Comparison of ENCODE assay signal across 29 cellular contexts in the genomic region with DNA sequence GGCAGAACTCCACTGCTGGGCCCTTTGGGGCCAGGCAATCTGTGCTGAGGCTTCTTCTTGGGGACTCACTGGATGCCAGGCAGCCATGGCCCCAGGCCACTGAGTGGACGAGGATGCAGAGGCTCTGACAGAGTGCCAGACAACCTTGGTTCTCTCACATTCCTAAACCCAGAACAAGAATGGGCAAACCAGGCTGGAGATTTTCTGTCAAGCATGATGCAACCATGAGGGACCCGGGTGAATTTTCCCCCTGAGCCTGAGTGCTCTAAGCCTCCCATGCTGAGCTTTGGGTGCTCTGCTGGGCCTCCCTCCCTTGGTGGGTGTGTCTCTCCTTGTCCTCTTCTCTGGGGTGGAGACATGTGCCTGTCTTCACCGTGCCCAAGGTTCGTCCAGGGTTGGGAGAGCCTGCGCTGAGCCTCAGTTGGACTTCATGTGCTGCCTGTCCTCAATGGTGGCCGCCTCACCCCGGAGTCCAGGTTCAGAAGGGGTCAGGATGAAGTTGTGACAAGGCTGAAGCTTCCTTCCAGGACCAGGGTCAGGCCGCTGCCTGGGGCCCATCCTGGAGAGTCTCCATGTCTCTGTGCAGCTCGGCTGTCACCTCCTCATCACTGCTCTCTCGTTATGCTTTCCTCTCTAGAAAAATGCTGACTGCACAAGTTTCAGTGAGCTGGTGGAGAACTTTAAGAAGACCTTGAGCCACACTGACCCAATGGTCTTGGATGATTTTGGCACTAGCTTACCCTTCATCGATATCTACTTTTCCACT. TPM values are rescaled to one million over a fixed set of nuclear protein-coding genes. Genes with fewer than 3 reads are reported as not detected.
DNase-seq lines count a peak whose midpoint lies in the region; ATAC-seq, FAIRE-seq and TF ChIP-seq lines count a peak whose summit lies in the region.
"Had no signal": no experiment of that assay in that cellular context is flagged by ENCODE, and none has a peak within 500 bp of the region (broad histone marks: within the 10 kb centered on the region; RNA-seq: fewer than 3 reads in every experiment).

No MANE protein-coding gene starts in this region.

- no peak overlapping the region for H3K27ac Mint-ChIP-seq in endodermal cell
- no peak overlapping the region for H3K27ac Mint-ChIP-seq in osteocyte (ENCODE audit: unreplicated experiment)
- H3K27ac Mint-ChIP-seq: activated CD4-positive, alpha-beta memory T cell treated with anti-CD3 and anti-CD28 coated beads, Interleukin-2, amount 10 ng/mL, durations not matched to agents 7 days and 5 days; activated naive CD8-positive, alpha-beta T cell treated with anti-CD3 and anti-CD28 coated beads, Interleukin-2, amount 10 ng/mL, durations not matched to agents 7 days and 5 days; natural killer cell; type B pancreatic cell had no signal

- H3K4me1 Mint-ChIP-seq in endodermal cell (no peaks in the 10 kb centered on the region), osteocyte (ENCODE audit: unreplicated experiment) (no peaks in the 10 kb centered on the region)
- H3K4me1 Mint-ChIP-seq: activated CD4-positive, alpha-beta memory T cell treated with anti-CD3 and anti-CD28 coated beads, Interleukin-2, amount 10 ng/mL, durations not matched to agents 7 days and 5 days; activated naive CD8-positive, alpha-beta T cell treated with anti-CD3 and anti-CD28 coated beads, Interleukin-2, amount 10 ng/mL, durations not matched to agents 7 days and 5 days; natural killer cell had no signal

- TF ChIP-seq EP300 in transverse colon (IDR thresholded peaks at IDR 0.05; ENCODE audit: low read depth): no peak

- H3K4me2 ChIP-seq in HCT116 (ENCODE audit: low read length): no peak overlapping the region

- no peak overlapping the region for H3K27ac ChIP-seq in HCT116 (ENCODE audit: low read depth, low read length)
- H3K27ac ChIP-seq in endodermal cell (ENCODE audit: low read depth, low read length): no peak overlapping the region
- no peak overlapping the region for H3K27ac ChIP-seq in transverse colon
- H3K27ac ChIP-seq: C4-2B, gastroesophageal sphincter, left ventricle myocardium inferior, pancreas, right atrium auricular region had no signal

- no peaks in the 10 kb centered on the region for H3K79me2 ChIP-seq in HCT116 (ENCODE audit: insufficient read depth, low read length)

- TF ChIP-seq CTCF in D721Med (IDR thresholded peaks at IDR 0.05; ENCODE audit: insufficient read depth, missing control alignments) (no peak), HCT116 (IDR thresholded peaks at IDR 0.05 in 2 of 3, conservative IDR thresholded peaks at IDR 0.05 in 1 of 3; ENCODE audit: borderline replicate concordance in 1 of 3, insufficient read depth in 1 of 3, low read depth in 2 of 3, low read length in 2 of 3) (no peak), endodermal cell (conservative IDR thresholded peaks at IDR 0.05) (no peak), osteocyte (IDR thresholded peaks at IDR 0.05) (no peak), transverse colon (IDR thresholded peaks at IDR 0.05) (no peak)

- no peaks in the 10 kb centered on the region for H3K9me2 ChIP-seq in HCT116 (ENCODE audit: insufficient read depth)

- WGBS in endodermal cell (ENCODE audit: insufficient coverage in 1 of 2, insufficient read length in 1 of 2), 2 experiments: 92 to 96% methylated on average over 8 to 11 of the region's 11 CpGs
- 95 to 100% methylated on average over 1 to 11 of the region's 11 CpGs for WGBS in transverse colon (ENCODE audit: low coverage in 1 of 2), 2 donors

- H3K36me3 Mint-ChIP-seq in endodermal cell (ENCODE audit: low read depth): no peaks in the 10 kb centered on the region
- no peaks in the 10 kb centered on the region for H3K36me3 Mint-ChIP-seq in osteocyte (ENCODE audit: unreplicated experiment)
- H3K36me3 Mint-ChIP-seq: activated naive CD8-positive, alpha-beta T cell treated with anti-CD3 and anti-CD28 coated beads, Interleukin-2, amount 10 ng/mL, durations not matched to agents 7 days and 5 days; natural killer cell; type B pancreatic cell had no signal

- intact Hi-C loops in HCT116 (cut with micrococcal nuclease) (no loop called here), transverse colon (cut with DNase I; ENCODE audit: low total_unique reads) (no loop called here)

- H3K9me3 ChIP-seq in HCT116 (ENCODE audit: control insufficient read depth in 1 of 2, insufficient read depth in 1 of 2, low read depth in 1 of 2, low read length in 2 of 2): no peaks in the 10 kb centered on the region
- no peaks in the 10 kb centered on the region for H3K9me3 ChIP-seq in endodermal cell (ENCODE audit: control insufficient read depth, low read length)
- H3K9me3 ChIP-seq in transverse colon: no peaks in the 10 kb centered on the region
- H3K9me3 ChIP-seq: gastroesophageal sphincter, left ventricle myocardium inferior, pancreas, right atrium auricular region had no signal

- no peak for ATAC-seq in HCT116
- ATAC-seq: gastroesophageal sphincter, GM12878, natural killer cell, pancreas had no signal

- H3K36me3 ChIP-seq in HCT116 (ENCODE audit: control insufficient read depth in 1 of 2, insufficient read depth in 2 of 2, low read length in 2 of 2): no peaks in the 10 kb centered on the region
- no peaks in the 10 kb centered on the region for H3K36me3 ChIP-seq in endodermal cell (ENCODE audit: control insufficient read depth, insufficient read depth, low read length)
- H3K36me3 ChIP-seq in transverse colon: no peaks in the 10 kb centered on the region
- H3K36me3 ChIP-seq: gastroesophageal sphincter, left ventricle myocardium inferior, pancreas, right atrium auricular region had no signal

- no peak overlapping the region for H3K4me3 ChIP-seq in HCT116 (replicated peaks in 1 of 2; ENCODE audit: low read depth in 1 of 2, low read length in 2 of 2)
- no peak overlapping the region for H3K4me3 ChIP-seq in endodermal cell (ENCODE audit: low read length)
- H3K4me3 ChIP-seq in transverse colon: no peak overlapping the region
- H3K4me3 ChIP-seq: gastroesophageal sphincter, GM12878, left ventricle myocardium inferior, pancreas, right atrium auricular region had no signal

- no peak overlapping the region for H3K9ac ChIP-seq in HCT116 (ENCODE audit: low read length)
- H3K9ac ChIP-seq in endodermal cell (ENCODE audit: extremely low read depth, low read length, poor library complexity, severe bottlenecking): no peak overlapping the region

- H4K20me1 ChIP-seq in HCT116 (ENCODE audit: insufficient read depth): no peaks in the 10 kb centered on the region

- no peak overlapping the region for H2AFZ ChIP-seq in HCT116 (ENCODE audit: low read depth, low read length, poor library complexity, severe bottlenecking)

- no peaks in the 10 kb centered on the region for H3K4me1 ChIP-seq in HCT116 (ENCODE audit: control insufficient read depth in 1 of 2, insufficient read depth in 2 of 2, low read length in 2 of 2)
- H3K4me1 ChIP-seq in endodermal cell (ENCODE audit: control insufficient read depth, insufficient read depth, low read length): no peaks in the 10 kb centered on the region
- H3K4me1 ChIP-seq in transverse colon: peaks cover 0 to 7% (median 3%) of the 10 kb centered on the region in 4 donors

- POLR2A ChIA-PET in HCT116 (lab: Charles Lee): no interaction called here

- 0 out of 2 replicates have a peak, but pooled peaks have one; percentile 5 for TF ChIP-seq RAD21 in HCT116 (IDR thresholded peaks at IDR 0.05; ENCODE audit: low read depth)

- TF ChIP-seq POLR2A in HCT116 (IDR thresholded peaks at IDR 0.05; ENCODE audit: borderline replicate concordance, extremely low read depth, insufficient read depth, insufficient read length) (no peak), transverse colon (IDR thresholded peaks at IDR 0.05) (no peak)

- peak; percentile 21 for DNase-seq in D721Med (ENCODE audit: insufficient read length, low spot score)
- DNase-seq in HCT116 (ENCODE audit: low read depth, low spot score): no peak
- DNase-seq in endodermal cell: peak; percentile 22
- DNase-seq in osteocyte (ENCODE audit: extremely low spot score, unreplicated experiment): peak; percentile 67
- DNase-seq in transverse colon: no peak
- no peak for DNase-seq in HuH-7 (ENCODE audit: low spot score)
- DNase-seq in KG1 (lab: John Stamatoyannopoulos, UW): no peak
- DNase-seq: activated CD4-positive, alpha-beta memory T cell treated with anti-CD3 and anti-CD28 coated beads, Interleukin-2, amount 10 ng/mL, durations not matched to agents 7 days and 5 days; activated CD4-positive, CD25-positive, alpha-beta regulatory T cell treated with anti-CD3 and anti-CD28 coated beads, Interleukin-2, amount 50 U/mL, for 72 hours; activated naive CD8-positive, alpha-beta T cell treated with anti-CD3 and anti-CD28 coated beads, Interleukin-2, amount 10 ng/mL, durations not matched to agents 7 days and 5 days; Calu3; hypothalamus; left ventricle myocardium inferior; natural killer cell; NCI-H1092 treated with DMSO at 0.1 percent for 48 hours; NCI-H1930; NCI-H226; stimulated activated CD4-positive, alpha-beta T cell treated with anti-CD3 and anti-CD28 coated beads, Interleukin-2, amount 100 ng/mL, for 48 hours; T-helper 2 cell had no signal

- no peak for FAIRE-seq in D721Med (lab: Jason Lieb, UNC)
- FAIRE-seq: astrocyte, GM12878, pancreas had no signal

- H3K4me3 Mint-ChIP-seq in endodermal cell (no peak overlapping the region), osteocyte (ENCODE audit: unreplicated experiment) (no peak overlapping the region)
- H3K4me3 Mint-ChIP-seq: activated CD4-positive, alpha-beta memory T cell treated with anti-CD3 and anti-CD28 coated beads, Interleukin-2, amount 10 ng/mL, durations not matched to agents 7 days and 5 days; activated naive CD8-positive, alpha-beta T cell treated with anti-CD3 and anti-CD28 coated beads, Interleukin-2, amount 10 ng/mL, durations not matched to agents 7 days and 5 days; central memory CD8-positive, alpha-beta T cell; natural killer cell; type B pancreatic cell had no signal

- H3K9me3 Mint-ChIP-seq in endodermal cell (no peaks in the 10 kb centered on the region), osteocyte (ENCODE audit: unreplicated experiment) (no peaks in the 10 kb centered on the region)
- H3K9me3 Mint-ChIP-seq: activated CD4-positive, alpha-beta memory T cell treated with anti-CD3 and anti-CD28 coated beads, Interleukin-2, amount 10 ng/mL, durations not matched to agents 7 days and 5 days; activated naive CD8-positive, alpha-beta T cell treated with anti-CD3 and anti-CD28 coated beads, Interleukin-2, amount 10 ng/mL, durations not matched to agents 7 days and 5 days; central memory CD8-positive, alpha-beta T cell; natural killer cell; type B pancreatic cell had no signal

- in situ Hi-C loops in transverse colon (cut with MboI; ENCODE audit: low pct_ligation_motif_present in 1 of 4, low pct_unique_long_range_greater_than_20kb in 1 of 4, low sequenced_read_pairs in 3 of 4): no loop called here

- BruUV-seq in HCT116 (replicated peaks; lab: Mats Ljungman, UMichigan): no TSS peak

- no peaks in the 10 kb centered on the region for H3K27me3 ChIP-seq in HCT116 (ENCODE audit: insufficient read depth, low read length)
- no peaks in the 10 kb centered on the region for H3K27me3 ChIP-seq in endodermal cell (ENCODE audit: control insufficient read depth, insufficient read depth, low read length, poor library complexity, severe bottlenecking)
- no peaks in the 10 kb centered on the region for H3K27me3 ChIP-seq in transverse colon
- H3K27me3 ChIP-seq: gastroesophageal sphincter, pancreas, right atrium auricular region had no signal

- RAD21 ChIA-PET in HCT116 (lab: Charles Lee; ENCODE audit: low non-redundant PET in 1 of 2, low total read pairs in 2 of 2, uncharacterized antibody in 2 of 2, unreplicated experiment in 2 of 2): no interaction called here

- H3K27me3 Mint-ChIP-seq in endodermal cell (ENCODE audit: insufficient read depth): peaks cover 2% of the 10 kb centered on the region
- H3K27me3 Mint-ChIP-seq in osteocyte (ENCODE audit: unreplicated experiment): peaks cover 11% of the 10 kb centered on the region
- H3K27me3 Mint-ChIP-seq: activated CD4-positive, alpha-beta memory T cell treated with anti-CD3 and anti-CD28 coated beads, Interleukin-2, amount 10 ng/mL, durations not matched to agents 7 days and 5 days; activated naive CD8-positive, alpha-beta T cell treated with anti-CD3 and anti-CD28 coated beads, Interleukin-2, amount 10 ng/mL, durations not matched to agents 7 days and 5 days; central memory CD8-positive, alpha-beta T cell had no signal

- CTCF ChIA-PET in HCT116 (lab: Charles Lee): no interaction called here

RNA-seq across cellular contexts. Expression of a gene that starts 24.1 kb away (rescaled TPM):
- total RNA-seq in HCT116 (2021; ENCODE audit: unreplicated experiment) (31.0 TPM), endodermal cell (1 to 10 TPM; 1.3 to 2.4 TPM), osteocyte (0.13 TPM in 1 of 2 replicates, not detected in the other), transverse colon (10 to 100 TPM in 1 of 4 donors, 1 to 10 TPM in 3; 3.7 to 13.9 (median 8.4) TPM)
- polyA plus RNA-seq in HCT116 (2012): 26.2 and 36.3 TPM in 2 replicates
- 5.9 TPM for polyA plus RNA-seq in endodermal cell (2013, experiment 1 of 2)
- polyA plus RNA-seq in endodermal cell (2013, experiment 2 of 2): 5.7 TPM
- total RNA-seq: activated naive CD8-positive, alpha-beta T cell treated with anti-CD3 and anti-CD28 coated beads, Interleukin-2, amount 10 ng/mL, durations not matched to agents 7 days and 5 days; dermis microvascular lymphatic vessel endothelial cell; left ventricle myocardium inferior; mononuclear cell; natural killer cell; right atrium auricular region had no signal

RNA-seq across cellular contexts. Expression of a gene that starts 42.2 kb away (rescaled TPM):
- total RNA-seq in HCT116 (2021; ENCODE audit: unreplicated experiment) (1.7 TPM), endodermal cell (under 1 TPM; 0.64 to 0.68 TPM), osteocyte (not detected in 2 replicates), transverse colon (1 to 10 TPM in 2 of 4 donors, under 1 TPM in 1, not detected in 1; 0.32 to 4.1 (median 1.1) TPM)
- polyA plus RNA-seq in HCT116 (2012): 1.5 and 1.6 TPM in 2 replicates
- 0.21 TPM for polyA plus RNA-seq in endodermal cell (2013, experiment 1 of 2)
- not detected for polyA plus RNA-seq in endodermal cell (2013, experiment 2 of 2)

Comparison
In these comparisons a context has a peak if more than half of its experiments do, and no peak if none do; other contexts are left out.
1. DNase-seq: peak in D721Med (single experiment), endodermal cell (single experiment) and osteocyte (single experiment); none in HCT116 (single experiment), transverse colon (single experiment), HuH-7 (single experiment) and KG1 (single experiment).